In genomic region chr6:62530985-62531384, GRCh38 we compare ENCODE assay signal across 33 cellular contexts.
"Had no signal": no experiment of that assay in that cellular context is flagged by ENCODE, and none has a peak within 500 bp of the region (broad histone marks: within the 10 kb centered on the region; RNA-seq: fewer than 3 reads in every experiment).

No MANE protein-coding gene starts in this region.

- H3K9me3 ChIP-seq: adrenal gland, ascending aorta, body of pancreas had no signal

- H3K36me3 ChIP-seq: adrenal gland, ascending aorta, brain microvascular endothelial cell, cardiac muscle cell had no signal

- H3K27ac ChIP-seq: adrenal gland, ascending aorta, body of pancreas, brain microvascular endothelial cell, breast epithelium, cardiac muscle cell had no signal

- ATAC-seq: activated naive CD4-positive, alpha-beta T cell treated with anti-CD3 and anti-CD28 coated beads, Interleukin-2, amount 50 U/mL, for 72 hours; activated naive CD8-positive, alpha-beta T cell treated with anti-CD3 and anti-CD28 coated beads, Interleukin-2, amount 50 U/mL, for 24 hours; activated T-cell treated with anti-CD3 and anti-CD28 coated beads, Interleukin-2, amount 50 U/mL, for 4 hours; activated T-cell treated with anti-CD3 and anti-CD28 coated beads, Interleukin-2, amount 50 U/mL, for 72 hours; activated T-helper 17 cell treated with anti-CD3 and anti-CD28 coated beads, Interleukin-2, amount 50 U/mL, for 72 hours; body of pancreas had no signal

- H3K4me3 ChIP-seq: adrenal gland, ascending aorta, body of pancreas, breast epithelium, cardiac muscle cell had no signal

- FAIRE-seq: astrocyte, bronchial epithelial cell had no signal

- DNase-seq: activated effector memory CD4-positive, alpha-beta T cell treated with anti-CD3 and anti-CD28 coated beads, Interleukin-2, amount 50 U/mL, for 16 hours; activated effector memory CD4-positive, alpha-beta T cell treated with Interleukin-2 at 50 U/mL for 16 hours; activated gamma-delta T cell; activated gamma-delta T cell treated with Interleukin-2 at 50 U/mL for 16 hours; activated naive CD4-positive, alpha-beta T cell; activated naive CD4-positive, alpha-beta T cell treated with anti-CD3 and anti-CD28 coated beads for 36 hours; activated naive CD4-positive, alpha-beta T cell treated with anti-CD3 and anti-CD28 coated beads, Interleukin-2, amount 10 ng/mL, durations not matched to agents 7 days and 5 days; activated naive CD4-positive, alpha-beta T cell treated with anti-CD3 and anti-CD28 coated beads, Interleukin-2, amount 50 U/mL, for 16 hours; activated naive CD4-positive, alpha-beta T cell treated with Interleukin-2 at 50 U/mL for 16 hours; activated naive CD8-positive, alpha-beta T cell treated with anti-CD3 and anti-CD28 coated beads for 36 hours; activated naive CD8-positive, alpha-beta T cell treated with anti-CD3 and anti-CD28 coated beads, Interleukin-2, amount 10 ng/mL, durations not matched to agents 7 days and 5 days; activated naive CD8-positive, alpha-beta T cell treated with anti-CD3 and anti-CD28 coated beads, Interleukin-2, amount 50 U/mL, for 24 hours; activated T-cell treated with anti-CD3 and anti-CD28 coated beads, Interleukin-2, amount 50 U/mL, for 24 hours; activated T-cell treated with anti-CD3 and anti-CD28 coated beads, Interleukin-2, amount 50 U/mL, for 4 hours; activated T-cell treated with anti-CD3 and anti-CD28 coated beads, Interleukin-2, amount 50 U/mL, for 48 hours; activated T-cell treated with anti-CD3 and anti-CD28 coated beads, Interleukin-2, amount 50 U/mL, for 72 hours; adrenal gland; amniotic stem cell; amygdala; anterior cingulate cortex; aorta; body of pancreas; brain microvascular endothelial cell; caudate nucleus; central memory CD4-positive, alpha-beta T cell; cerebellar nuclear complex had no signal

- H3K4me1 ChIP-seq: adrenal gland, ascending aorta, breast epithelium had no signal

- H3K27me3 ChIP-seq: adrenal gland, ascending aorta, body of pancreas, brain microvascular endothelial cell, breast epithelium, cardiac muscle cell had no signal
